8 cellular contexts compared by ENCODE assay signal in the genomic region with DNA sequence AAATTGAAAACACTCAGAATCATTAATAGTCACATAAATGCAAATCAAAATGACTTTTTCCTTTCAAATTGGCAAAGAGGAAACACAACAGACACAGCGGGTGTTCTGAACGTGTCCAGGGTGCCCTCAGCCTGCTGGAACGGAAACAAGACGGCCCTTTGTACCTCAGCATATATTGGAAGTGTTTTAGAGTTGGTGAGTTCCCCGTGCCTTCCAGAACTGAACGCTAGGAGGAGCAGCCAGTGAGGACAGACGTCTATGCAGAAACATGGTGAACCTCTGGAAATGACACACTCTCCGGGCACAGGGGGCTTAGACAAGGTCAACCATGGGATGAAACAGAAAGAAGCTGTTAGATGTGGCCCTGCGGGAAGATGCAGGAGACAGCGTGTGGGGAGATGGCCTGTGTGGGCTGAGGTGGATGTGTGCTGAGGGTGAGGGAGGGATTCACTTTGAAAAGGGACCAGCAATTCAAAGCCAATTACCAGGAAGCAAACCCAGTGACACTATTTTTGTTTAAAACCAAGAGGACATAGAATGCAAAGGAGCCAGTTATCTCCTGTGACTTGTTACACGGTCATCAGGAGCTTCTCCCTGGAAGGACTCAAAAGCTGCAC. TPM values are rescaled to one million over a fixed set of nuclear protein-coding genes. Genes with fewer than 3 reads are reported as not detected.
DNase-seq lines count a peak whose midpoint lies in the region; ATAC-seq lines count a peak whose summit lies in the region.

No MANE protein-coding gene starts in this region.

- no peaks in the 10 kb centered on the region for H3K9me3 Mint-ChIP-seq in stimulated activated memory B cell treated with anti-CD40 and anti-IgM and Interleukin-4, amounts not matched to agents 10 μg/mL and 1 μg/mL and 100 μg/mL, for 72 hours

- no peak overlapping the region for H3K4me3 Mint-ChIP-seq in stimulated activated memory B cell treated with anti-CD40 and anti-IgM and Interleukin-4, amounts not matched to agents 10 μg/mL and 1 μg/mL and 100 μg/mL, for 72 hours

- no peaks in the 10 kb centered on the region for H3K36me3 Mint-ChIP-seq in stimulated activated memory B cell treated with anti-CD40 and anti-IgM and Interleukin-4, amounts not matched to agents 10 μg/mL and 1 μg/mL and 100 μg/mL, for 72 hours

- H3K27me3 Mint-ChIP-seq in stimulated activated memory B cell treated with anti-CD40 and anti-IgM and Interleukin-4, amounts not matched to agents 10 μg/mL and 1 μg/mL and 100 μg/mL, for 72 hours: peaks cover 23% of the 10 kb centered on the region

- DNase-seq in NK-92 treated with Interleukin-12 subunit alpha and Interleukin-12 subunit beta, amount 100 ng/mL, for 24 hours (lab: John Stamatoyannopoulos, UW): peak; percentile 11
- no peak for DNase-seq in NK-92 (lab: John Stamatoyannopoulos, UW; ENCODE audit: unreplicated experiment)
- peak; percentile 7 for DNase-seq in NCI-H1694 treated with DMSO at 0.1 percent for 48 hours (lab: John Stamatoyannopoulos, UW)
- peak; percentile 31 to 47 for DNase-seq in activated CD4-positive, alpha-beta T cell treated with anti-CD3 and anti-CD28 coated beads, Interleukin-2, amount 50 U/mL, for 4 hours
- peak; percentile 18 for DNase-seq in effector CD4-positive, alpha-beta T cell
- peak; percentile 70 for DNase-seq in medulla oblongata (ENCODE audit: extremely low spot score)
- no peak for DNase-seq in occipital lobe (lab: John Stamatoyannopoulos, UW)

- H3K27ac Mint-ChIP-seq in stimulated activated memory B cell treated with anti-CD40 and anti-IgM and Interleukin-4, amounts not matched to agents 10 μg/mL and 1 μg/mL and 100 μg/mL, for 72 hours: no peak overlapping the region

- peak; percentile 71 for ATAC-seq in stimulated activated memory B cell treated with anti-CD40 and anti-IgM and Interleukin-4, amounts not matched to agents 10 μg/mL and 1 μg/mL and 100 μg/mL, for 72 hours

- peaks cover 7% of the 10 kb centered on the region for H3K4me1 Mint-ChIP-seq in stimulated activated memory B cell treated with anti-CD40 and anti-IgM and Interleukin-4, amounts not matched to agents 10 μg/mL and 1 μg/mL and 100 μg/mL, for 72 hours

RNA-seq across cellular contexts. Expression of a gene that starts 40.4 kb away (rescaled TPM):
- total RNA-seq in occipital lobe: 1.1 TPM

Comparison
In these comparisons a context has a peak if more than half of its experiments do, and no peak if none do; other contexts are left out.
1. DNase-seq: peak in NK-92 treated with Interleukin-12 subunit alpha and Interleukin-12 subunit beta, amount 100 ng/mL, for 24 hours (single experiment), NCI-H1694 treated with DMSO at 0.1 percent for 48 hours (single experiment), activated CD4-positive, alpha-beta T cell treated with anti-CD3 and anti-CD28 coated beads, Interleukin-2, amount 50 U/mL, for 4 hours (2 of 2), effector CD4-positive, alpha-beta T cell (single experiment) and medulla oblongata (single experiment); none in NK-92 (single experiment) and occipital lobe (single experiment).